Comparison of ENCODE assay signal across 3 cellular contexts in the genomic region with DNA sequence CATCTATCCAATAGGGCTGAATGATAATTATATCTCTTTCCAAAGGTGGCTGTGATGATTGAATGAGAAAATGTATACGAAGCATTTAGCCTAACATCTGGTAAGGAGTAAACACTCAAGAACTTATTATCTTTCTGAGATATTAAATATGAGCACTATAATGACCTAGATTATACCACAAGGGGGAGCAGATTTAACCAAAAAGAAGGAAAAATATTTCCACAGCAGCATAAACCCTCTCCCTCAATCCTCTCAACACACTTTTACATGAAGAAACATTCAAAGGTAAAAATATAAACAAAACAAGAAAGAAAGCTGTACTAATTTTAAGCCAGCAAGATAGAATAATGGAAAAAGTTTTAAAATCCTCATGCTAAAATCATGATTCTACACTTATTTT.
TF ChIP-seq lines count a peak whose summit lies in the region.

No MANE protein-coding gene starts in this region.

TF ChIP-seq in liver, 16 proteins besides CTCF, POLR2A, EP300 and RAD21:
- TF ChIP-seq NR2F2 (IDR thresholded peaks at IDR 0.05) (no peak), GABPA (IDR thresholded peaks at IDR 0.05 in 1 of 2, conservative IDR thresholded peaks at IDR 0.05 in 1 of 2) (no peak), FOXA2 (IDR thresholded peaks at IDR 0.05) (no peak), YY1 (IDR thresholded peaks at IDR 0.05) (no peak), HNF4A (conservative IDR thresholded peaks at IDR 0.05) (no peak), TAF1 (conservative IDR thresholded peaks at IDR 0.05) (no peak), SP1 (IDR thresholded peaks at IDR 0.05) (no peak), FOXA1 (IDR thresholded peaks at IDR 0.05) (no peak), EGR1 (IDR thresholded peaks at IDR 0.05; ENCODE audit: low read depth in 2 of 2) (no peak), JUND (IDR thresholded peaks at IDR 0.05) (no peak), RXRA (IDR thresholded peaks at IDR 0.05) (no peak), HNF4G (IDR thresholded peaks at IDR 0.05) (no peak)
- TF ChIP-seq, protein P1, sequence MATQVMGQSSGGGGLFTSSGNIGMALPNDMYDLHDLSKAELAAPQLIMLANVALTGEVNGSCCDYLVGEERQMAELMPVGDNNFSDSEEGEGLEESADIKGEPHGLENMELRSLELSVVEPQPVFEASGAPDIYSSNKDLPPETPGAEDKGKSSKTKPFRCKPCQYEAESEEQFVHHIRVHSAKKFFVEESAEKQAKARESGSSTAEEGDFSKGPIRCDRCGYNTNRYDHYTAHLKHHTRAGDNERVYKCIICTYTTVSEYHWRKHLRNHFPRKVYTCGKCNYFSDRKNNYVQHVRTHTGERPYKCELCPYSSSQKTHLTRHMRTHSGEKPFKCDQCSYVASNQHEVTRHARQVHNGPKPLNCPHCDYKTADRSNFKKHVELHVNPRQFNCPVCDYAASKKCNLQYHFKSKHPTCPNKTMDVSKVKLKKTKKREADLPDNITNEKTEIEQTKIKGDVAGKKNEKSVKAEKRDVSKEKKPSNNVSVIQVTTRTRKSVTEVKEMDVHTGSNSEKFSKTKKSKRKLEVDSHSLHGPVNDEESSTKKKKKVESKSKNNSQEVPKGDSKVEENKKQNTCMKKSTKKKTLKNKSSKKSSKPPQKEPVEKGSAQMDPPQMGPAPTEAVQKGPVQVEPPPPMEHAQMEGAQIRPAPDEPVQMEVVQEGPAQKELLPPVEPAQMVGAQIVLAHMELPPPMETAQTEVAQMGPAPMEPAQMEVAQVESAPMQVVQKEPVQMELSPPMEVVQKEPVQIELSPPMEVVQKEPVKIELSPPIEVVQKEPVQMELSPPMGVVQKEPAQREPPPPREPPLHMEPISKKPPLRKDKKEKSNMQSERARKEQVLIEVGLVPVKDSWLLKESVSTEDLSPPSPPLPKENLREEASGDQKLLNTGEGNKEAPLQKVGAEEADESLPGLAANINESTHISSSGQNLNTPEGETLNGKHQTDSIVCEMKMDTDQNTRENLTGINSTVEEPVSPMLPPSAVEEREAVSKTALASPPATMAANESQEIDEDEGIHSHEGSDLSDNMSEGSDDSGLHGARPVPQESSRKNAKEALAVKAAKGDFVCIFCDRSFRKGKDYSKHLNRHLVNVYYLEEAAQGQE (IDR thresholded peaks at IDR 0.05), result no peak
- TF ChIP-seq, protein P2, sequence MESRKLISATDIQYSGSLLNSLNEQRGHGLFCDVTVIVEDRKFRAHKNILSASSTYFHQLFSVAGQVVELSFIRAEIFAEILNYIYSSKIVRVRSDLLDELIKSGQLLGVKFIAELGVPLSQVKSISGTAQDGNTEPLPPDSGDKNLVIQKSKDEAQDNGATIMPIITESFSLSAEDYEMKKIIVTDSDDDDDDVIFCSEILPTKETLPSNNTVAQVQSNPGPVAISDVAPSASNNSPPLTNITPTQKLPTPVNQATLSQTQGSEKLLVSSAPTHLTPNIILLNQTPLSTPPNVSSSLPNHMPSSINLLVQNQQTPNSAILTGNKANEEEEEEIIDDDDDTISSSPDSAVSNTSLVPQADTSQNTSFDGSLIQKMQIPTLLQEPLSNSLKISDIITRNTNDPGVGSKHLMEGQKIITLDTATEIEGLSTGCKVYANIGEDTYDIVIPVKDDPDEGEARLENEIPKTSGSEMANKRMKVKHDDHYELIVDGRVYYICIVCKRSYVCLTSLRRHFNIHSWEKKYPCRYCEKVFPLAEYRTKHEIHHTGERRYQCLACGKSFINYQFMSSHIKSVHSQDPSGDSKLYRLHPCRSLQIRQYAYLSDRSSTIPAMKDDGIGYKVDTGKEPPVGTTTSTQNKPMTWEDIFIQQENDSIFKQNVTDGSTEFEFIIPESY (IDR thresholded peaks at IDR 0.05), result no peak
- TF ChIP-seq, protein P3, sequence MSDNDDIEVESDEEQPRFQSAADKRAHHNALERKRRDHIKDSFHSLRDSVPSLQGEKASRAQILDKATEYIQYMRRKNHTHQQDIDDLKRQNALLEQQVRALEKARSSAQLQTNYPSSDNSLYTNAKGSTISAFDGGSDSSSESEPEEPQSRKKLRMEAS (IDR thresholded peaks at IDR 0.05), result no peak
- TF ChIP-seq, protein P4, sequence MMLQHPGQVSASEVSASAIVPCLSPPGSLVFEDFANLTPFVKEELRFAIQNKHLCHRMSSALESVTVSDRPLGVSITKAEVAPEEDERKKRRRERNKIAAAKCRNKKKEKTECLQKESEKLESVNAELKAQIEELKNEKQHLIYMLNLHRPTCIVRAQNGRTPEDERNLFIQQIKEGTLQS (IDR thresholded peaks at IDR 0.05), result no peak

TF ChIP-seq in HepG2, 621 proteins besides CTCF, POLR2A, EP300 and RAD21:
- no peak for TF ChIP-seq WIZ (CRISPR knock-in tag; IDR thresholded peaks at IDR 0.05)

TF ChIP-seq in GM23338, 12 proteins besides CTCF, POLR2A, EP300 and RAD21:
- TF ChIP-seq EZH2 (IDR thresholded peaks at IDR 0.05; ENCODE audit: low read depth, unreplicated experiment) (no peak), NANOG (IDR thresholded peaks at IDR 0.05; ENCODE audit: borderline replicate concordance) (no peak), JUNB (IDR thresholded peaks at IDR 0.05; ENCODE audit: unreplicated experiment) (no peak), ZNF114 (CRISPR knock-in tag; IDR thresholded peaks at IDR 0.05) (no peak), STAT1 (IDR thresholded peaks at IDR 0.05; ENCODE audit: unreplicated experiment) (no peak), EZH2phosphoT487 (IDR thresholded peaks at IDR 0.05; ENCODE audit: unreplicated experiment) (no peak), POLR2AphosphoS5 (IDR thresholded peaks at IDR 0.05; ENCODE audit: low read depth) (no peak), CREB1 (CRISPR knock-in tag; IDR thresholded peaks at IDR 0.05; ENCODE audit: low read depth) (no peak), ZNF331 (CRISPR knock-in tag; IDR thresholded peaks at IDR 0.05; ENCODE audit: low read depth) (no peak)
- TF ChIP-seq, protein P1 (IDR thresholded peaks at IDR 0.05; ENCODE audit: unreplicated experiment), result no peak
- TF ChIP-seq, protein P5, sequence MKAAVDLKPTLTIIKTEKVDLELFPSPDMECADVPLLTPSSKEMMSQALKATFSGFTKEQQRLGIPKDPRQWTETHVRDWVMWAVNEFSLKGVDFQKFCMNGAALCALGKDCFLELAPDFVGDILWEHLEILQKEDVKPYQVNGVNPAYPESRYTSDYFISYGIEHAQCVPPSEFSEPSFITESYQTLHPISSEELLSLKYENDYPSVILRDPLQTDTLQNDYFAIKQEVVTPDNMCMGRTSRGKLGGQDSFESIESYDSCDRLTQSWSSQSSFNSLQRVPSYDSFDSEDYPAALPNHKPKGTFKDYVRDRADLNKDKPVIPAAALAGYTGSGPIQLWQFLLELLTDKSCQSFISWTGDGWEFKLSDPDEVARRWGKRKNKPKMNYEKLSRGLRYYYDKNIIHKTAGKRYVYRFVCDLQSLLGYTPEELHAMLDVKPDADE (IDR thresholded peaks at IDR 0.05), result no peak
- TF ChIP-seq, protein P6, sequence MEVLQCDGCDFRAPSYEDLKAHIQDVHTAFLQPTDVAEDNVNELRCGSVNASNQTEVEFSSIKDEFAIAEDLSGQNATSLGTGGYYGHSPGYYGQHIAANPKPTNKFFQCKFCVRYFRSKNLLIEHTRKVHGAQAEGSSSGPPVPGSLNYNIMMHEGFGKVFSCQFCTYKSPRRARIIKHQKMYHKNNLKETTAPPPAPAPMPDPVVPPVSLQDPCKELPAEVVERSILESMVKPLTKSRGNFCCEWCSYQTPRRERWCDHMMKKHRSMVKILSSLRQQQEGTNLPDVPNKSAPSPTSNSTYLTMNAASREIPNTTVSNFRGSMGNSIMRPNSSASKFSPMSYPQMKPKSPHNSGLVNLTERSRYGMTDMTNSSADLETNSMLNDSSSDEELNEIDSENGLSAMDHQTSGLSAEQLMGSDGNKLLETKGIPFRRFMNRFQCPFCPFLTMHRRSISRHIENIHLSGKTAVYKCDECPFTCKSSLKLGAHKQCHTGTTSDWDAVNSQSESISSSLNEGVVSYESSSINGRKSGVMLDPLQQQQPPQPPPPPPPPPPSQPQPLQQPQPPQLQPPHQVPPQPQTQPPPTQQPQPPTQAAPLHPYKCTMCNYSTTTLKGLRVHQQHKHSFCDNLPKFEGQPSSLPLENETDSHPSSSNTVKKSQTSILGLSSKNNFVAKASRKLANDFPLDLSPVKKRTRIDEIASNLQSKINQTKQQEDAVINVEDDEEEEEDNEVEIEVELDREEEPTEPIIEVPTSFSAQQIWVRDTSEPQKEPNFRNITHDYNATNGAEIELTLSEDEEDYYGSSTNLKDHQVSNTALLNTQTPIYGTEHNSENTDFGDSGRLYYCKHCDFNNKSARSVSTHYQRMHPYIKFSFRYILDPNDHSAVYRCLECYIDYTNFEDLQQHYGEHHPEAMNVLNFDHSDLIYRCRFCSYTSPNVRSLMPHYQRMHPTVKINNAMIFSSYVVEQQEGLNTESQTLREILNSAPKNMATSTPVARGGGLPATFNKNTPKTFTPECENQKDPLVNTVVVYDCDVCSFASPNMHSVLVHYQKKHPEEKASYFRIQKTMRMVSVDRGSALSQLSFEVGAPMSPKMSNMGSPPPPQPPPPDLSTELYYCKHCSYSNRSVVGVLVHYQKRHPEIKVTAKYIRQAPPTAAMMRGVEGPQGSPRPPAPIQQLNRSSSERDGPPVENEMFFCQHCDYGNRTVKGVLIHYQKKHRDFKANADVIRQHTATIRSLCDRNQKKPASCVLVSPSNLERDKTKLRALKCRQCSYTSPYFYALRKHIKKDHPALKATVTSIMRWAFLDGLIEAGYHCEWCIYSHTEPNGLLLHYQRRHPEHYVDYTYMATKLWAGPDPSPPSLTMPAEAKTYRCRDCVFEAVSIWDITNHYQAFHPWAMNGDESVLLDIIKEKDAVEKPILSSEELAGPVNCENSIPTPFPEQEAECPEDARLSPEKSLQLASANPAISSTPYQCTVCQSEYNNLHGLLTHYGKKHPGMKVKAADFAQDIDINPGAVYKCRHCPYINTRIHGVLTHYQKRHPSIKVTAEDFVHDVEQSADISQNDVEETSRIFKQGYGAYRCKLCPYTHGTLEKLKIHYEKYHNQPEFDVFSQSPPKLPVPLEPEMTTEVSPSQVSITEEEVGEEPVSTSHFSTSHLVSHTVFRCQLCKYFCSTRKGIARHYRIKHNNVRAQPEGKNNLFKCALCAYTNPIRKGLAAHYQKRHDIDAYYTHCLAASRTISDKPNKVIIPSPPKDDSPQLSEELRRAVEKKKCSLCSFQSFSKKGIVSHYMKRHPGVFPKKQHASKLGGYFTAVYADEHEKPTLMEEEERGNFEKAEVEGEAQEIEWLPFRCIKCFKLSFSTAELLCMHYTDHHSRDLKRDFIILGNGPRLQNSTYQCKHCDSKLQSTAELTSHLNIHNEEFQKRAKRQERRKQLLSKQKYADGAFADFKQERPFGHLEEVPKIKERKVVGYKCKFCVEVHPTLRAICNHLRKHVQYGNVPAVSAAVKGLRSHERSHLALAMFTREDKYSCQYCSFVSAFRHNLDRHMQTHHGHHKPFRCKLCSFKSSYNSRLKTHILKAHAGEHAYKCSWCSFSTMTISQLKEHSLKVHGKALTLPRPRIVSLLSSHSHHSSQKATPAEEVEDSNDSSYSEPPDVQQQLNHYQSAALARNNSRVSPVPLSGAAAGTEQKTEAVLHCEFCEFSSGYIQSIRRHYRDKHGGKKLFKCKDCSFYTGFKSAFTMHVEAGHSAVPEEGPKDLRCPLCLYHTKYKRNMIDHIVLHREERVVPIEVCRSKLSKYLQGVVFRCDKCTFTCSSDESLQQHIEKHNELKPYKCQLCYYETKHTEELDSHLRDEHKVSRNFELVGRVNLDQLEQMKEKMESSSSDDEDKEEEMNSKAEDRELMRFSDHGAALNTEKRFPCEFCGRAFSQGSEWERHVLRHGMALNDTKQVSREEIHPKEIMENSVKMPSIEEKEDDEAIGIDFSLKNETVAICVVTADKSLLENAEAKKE (CRISPR knock-in tag; IDR thresholded peaks at IDR 0.05), result no peak
